Comparison of ENCODE assay signal across 8 cellular contexts in the genomic region with DNA sequence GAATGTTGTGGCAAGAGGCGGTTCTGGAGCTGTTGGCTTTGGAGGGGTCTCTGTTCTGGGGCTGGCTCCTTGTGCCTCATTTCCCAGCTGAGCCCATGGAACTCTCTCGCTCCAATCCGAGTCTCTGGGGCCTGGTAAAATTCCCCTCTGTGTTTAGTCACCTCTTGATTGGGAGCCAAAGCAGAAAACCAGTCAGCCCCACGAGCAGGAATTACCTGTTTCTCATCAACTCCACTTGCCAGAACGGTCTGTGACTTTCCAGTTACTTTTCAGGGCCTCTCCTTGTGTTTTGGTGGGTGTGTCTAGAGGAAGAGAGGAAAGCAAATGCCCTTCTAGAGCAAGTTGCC. TPM values are rescaled to one million over a fixed set of nuclear protein-coding genes. Genes with fewer than 3 reads are reported as not detected.
DNase-seq lines count a peak whose midpoint lies in the region; ATAC-seq, FAIRE-seq and TF ChIP-seq lines count a peak whose summit lies in the region.

No MANE protein-coding gene starts in this region.

- peak overlapping the region; percentile 11 for H3K4me3 ChIP-seq in GM12875 (ENCODE audit: low read depth, low read length)
- H3K4me3 ChIP-seq in Panc1 (ENCODE audit: low read depth in 2 of 2, low read length in 2 of 2): peak overlapping the region; percentile 34 to 59
- peak overlapping the region in 15 of 59 donors; percentile 0 to 24 (median 13) for H3K4me3 ChIP-seq in dorsolateral prefrontal cortex

- H3K27me3 Mint-ChIP-seq in naive thymus-derived CD8-positive, alpha-beta T cell: peaks cover 0 to under 1% (median 0%) of the 10 kb centered on the region in 5 donors

- H3K27ac ChIP-seq in Panc1 (ENCODE audit: low read length) (peak overlapping the region; percentile 99), dorsolateral prefrontal cortex (peak overlapping the region in 51 of 59 donors; percentile 6 to 90 (median 68))

- in situ Hi-C loops in Panc1 (cut with HindIII; ENCODE audit: low pct_unique_long_range_greater_than_20kb, low sequenced_read_pairs): no loop called here

- peaks cover 13 to 51% (median 29%) of the 10 kb centered on the region in 4 donors for H3K4me1 Mint-ChIP-seq in naive thymus-derived CD8-positive, alpha-beta T cell

- peak; percentile 32 for ATAC-seq in Panc1
- ATAC-seq in naive thymus-derived CD8-positive, alpha-beta T cell: peak in 1 of 2 donors; percentile 5
- no peak for ATAC-seq in HG03342 (IDR thresholded peaks at IDR 0.05; ENCODE audit: unreplicated experiment)

- TSS peak; percentile 99 for BruUV-seq in Panc1 (replicated peaks; lab: Mats Ljungman, UMichigan)

- H3K9me3 Mint-ChIP-seq in naive thymus-derived CD8-positive, alpha-beta T cell: no peaks in the 10 kb centered on the region

- TF ChIP-seq CTCF in GM12875 (IDR thresholded peaks at IDR 0.05; ENCODE audit: borderline replicate concordance, insufficient read depth, low read depth, low read length) (no peak), Panc1 (IDR thresholded peaks at IDR 0.05) (no peak), dorsolateral prefrontal cortex (IDR thresholded peaks at IDR 0.05 in 54 of 56, conservative IDR thresholded peaks at IDR 0.05 in 2 of 56; ENCODE audit: low read depth in 1 of 56, partially characterized antibody in 56 of 56) (no peak)

- no peaks in the 10 kb centered on the region for H3K36me3 Mint-ChIP-seq in naive thymus-derived CD8-positive, alpha-beta T cell

- peaks cover 9% of the 10 kb centered on the region; the same call in 1 of the 2 replicates for H3K9me3 ChIP-seq in Panc1 (ENCODE audit: control insufficient read depth, insufficient read depth, low read depth, low read length)

- peak overlapping the region; percentile 96 to 99 (median 98) for H3K27ac Mint-ChIP-seq in naive thymus-derived CD8-positive, alpha-beta T cell

- POLR2A ChIA-PET in Panc1 (lab: Charles Lee): interaction anchor here (1.0 kb wide), 1 partner anchor 11 kb away, joined by 4 read pairs; the partner anchor contains the start of gene S100A11
- POLR2A ChIA-PET in naive thymus-derived CD8-positive, alpha-beta T cell (lab: Charles Lee): interaction anchor here (0.6 to 7.6 kb wide), 5 partner anchors 12 to 411 kb away, joined by 4 to 112 read pairs (median 7); partner anchors contain the start of gene S100A11

- H3K4me1 ChIP-seq in Panc1 (ENCODE audit: control insufficient read depth, insufficient read depth, low read length): peaks cover 23% of the 10 kb centered on the region

- no peak for DNase-seq in Panc1 (ENCODE audit: low read depth, low spot score)
- no peak for DNase-seq in dorsolateral prefrontal cortex
- DNase-seq in naive thymus-derived CD8-positive, alpha-beta T cell: no peak
- DNase-seq in RCC 7860 (ENCODE audit: low spot score): no peak
- no peak for DNase-seq in GDM1 (lab: John Stamatoyannopoulos, UW)
- DNase-seq in SK-N-DZ (ENCODE audit: low spot score): no peak

- H3K27me3 ChIP-seq in Panc1 (ENCODE audit: control insufficient read depth, insufficient read depth, low read length) (no peaks in the 10 kb centered on the region), dorsolateral prefrontal cortex (peaks cover 0 to 34% (median 5%) of the 10 kb centered on the region in 45 donors)

- H3K4me3 Mint-ChIP-seq in naive thymus-derived CD8-positive, alpha-beta T cell: peak overlapping the region; percentile 65 to 88 (median 82)

- CTCF ChIA-PET in Panc1 (lab: Charles Lee): interaction anchor here (1.2 kb wide), 1 partner anchor 13 kb away, joined by 3 read pairs; no protein-coding TSS in a partner anchor

- intact Hi-C loops in Panc1 (cut with micrococcal nuclease; ENCODE audit: unreplicated experiment): no loop called here
- intact Hi-C loops in dorsolateral prefrontal cortex (cut with DNase I): no loop called here

- no peak for FAIRE-seq in RCC 7860 (lab: Jason Lieb, UNC)

- no peaks in the 10 kb centered on the region for H3K36me3 ChIP-seq in Panc1 (ENCODE audit: control insufficient read depth, insufficient read depth, low read length)

RNA-seq across cellular contexts. Expression of gene S100A11, which starts 10.8 kb away (rescaled TPM):
- 474 TPM for total RNA-seq in Panc1 (2021; ENCODE audit: unreplicated experiment)
- polyA plus RNA-seq in Panc1 (2012; ENCODE audit: insufficient read length): 692 TPM
- 100 to 1,000 TPM in 2 of 120 experiments, 10 to 100 TPM in 110, 1 to 10 TPM in 8; 7.0 to 134 (median 22.1) TPM for total RNA-seq in dorsolateral prefrontal cortex
- total RNA-seq in naive thymus-derived CD8-positive, alpha-beta T cell: 10 to 100 TPM; 88.6 to 95.4 TPM
- 100 to 1,000 TPM in 1 of 3 donors, 10 to 100 TPM in 2; 62.0 to 124 (median 74.6) TPM for polyA plus RNA-seq in naive thymus-derived CD8-positive, alpha-beta T cell
- 34.7 and 36.6 TPM in 2 replicates for polyA plus RNA-seq in SK-N-DZ (2014; cell fraction: cytosol; rRNA removed)
- polyA plus RNA-seq in SK-N-DZ (2014; cell fraction: nucleus; rRNA removed): 2.8 and 5.4 TPM in 2 replicates

RNA-seq across cellular contexts. Expression of gene TCHHL1, which starts 41.3 kb away (rescaled TPM):
- not detected for total RNA-seq in Panc1 (2021; ENCODE audit: unreplicated experiment)
- polyA plus RNA-seq in Panc1 (2012; ENCODE audit: insufficient read length): not detected
- total RNA-seq in dorsolateral prefrontal cortex: not detected
- not detected for total RNA-seq in naive thymus-derived CD8-positive, alpha-beta T cell
- polyA plus RNA-seq in naive thymus-derived CD8-positive, alpha-beta T cell: not detected
- polyA plus RNA-seq in SK-N-DZ (2014; cell fraction: cytosol; rRNA removed): not detected in 2 replicates
- polyA plus RNA-seq in SK-N-DZ (2014; cell fraction: nucleus; rRNA removed): not detected in 2 replicates

RNA-seq across cellular contexts. Expression of gene S100A10, which starts 53.9 kb away (rescaled TPM):
- total RNA-seq in Panc1 (2021; ENCODE audit: unreplicated experiment) (1,621 TPM), dorsolateral prefrontal cortex (100 to 1,000 TPM in 2 of 120 experiments, 10 to 100 TPM in 118; 11.5 to 123 (median 26.9) TPM)
- 1,294 TPM for polyA plus RNA-seq in Panc1 (2012; ENCODE audit: insufficient read length)
- 100 to 1,000 TPM; 198 to 212 TPM for total RNA-seq in naive thymus-derived CD8-positive, alpha-beta T cell
- polyA plus RNA-seq in naive thymus-derived CD8-positive, alpha-beta T cell: 100 to 1,000 TPM; 629 to 783 (median 630) TPM
- not detected in 2 replicates for polyA plus RNA-seq in SK-N-DZ (2014; cell fraction: cytosol; rRNA removed)
- polyA plus RNA-seq in SK-N-DZ (2014; cell fraction: nucleus; rRNA removed): not detected in 2 replicates
